In the genomic region with DNA sequence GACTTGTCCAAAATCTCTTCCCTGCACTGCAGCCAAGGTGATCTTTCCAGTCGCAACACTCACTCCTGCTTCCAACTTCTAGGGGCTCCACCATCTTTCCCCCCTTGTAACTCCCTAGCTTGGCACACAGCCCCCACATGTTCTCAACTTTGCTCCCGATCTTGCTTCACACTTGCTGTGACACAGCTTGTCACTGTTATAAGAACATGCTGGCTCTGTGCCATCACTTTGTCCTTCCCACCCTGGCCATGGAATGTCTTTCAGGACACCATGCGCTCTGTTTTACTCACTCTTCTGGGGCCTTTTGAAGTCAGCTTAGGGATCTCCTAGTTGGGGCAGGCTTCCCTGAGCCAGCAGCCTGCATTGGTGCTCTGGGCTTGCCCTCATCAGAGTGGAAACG, we compare ENCODE assay signal across 1 cellular context.
TF ChIP-seq lines count a peak whose summit lies in the region.

No MANE protein-coding gene starts in this region.

TF ChIP-seq in HepG2, 621 proteins besides CTCF, POLR2A, EP300 and RAD21:
- TF ChIP-seq MLLT10 (CRISPR knock-in tag; IDR thresholded peaks at IDR 0.05) = no peak
- TF ChIP-seq, protein P1, sequence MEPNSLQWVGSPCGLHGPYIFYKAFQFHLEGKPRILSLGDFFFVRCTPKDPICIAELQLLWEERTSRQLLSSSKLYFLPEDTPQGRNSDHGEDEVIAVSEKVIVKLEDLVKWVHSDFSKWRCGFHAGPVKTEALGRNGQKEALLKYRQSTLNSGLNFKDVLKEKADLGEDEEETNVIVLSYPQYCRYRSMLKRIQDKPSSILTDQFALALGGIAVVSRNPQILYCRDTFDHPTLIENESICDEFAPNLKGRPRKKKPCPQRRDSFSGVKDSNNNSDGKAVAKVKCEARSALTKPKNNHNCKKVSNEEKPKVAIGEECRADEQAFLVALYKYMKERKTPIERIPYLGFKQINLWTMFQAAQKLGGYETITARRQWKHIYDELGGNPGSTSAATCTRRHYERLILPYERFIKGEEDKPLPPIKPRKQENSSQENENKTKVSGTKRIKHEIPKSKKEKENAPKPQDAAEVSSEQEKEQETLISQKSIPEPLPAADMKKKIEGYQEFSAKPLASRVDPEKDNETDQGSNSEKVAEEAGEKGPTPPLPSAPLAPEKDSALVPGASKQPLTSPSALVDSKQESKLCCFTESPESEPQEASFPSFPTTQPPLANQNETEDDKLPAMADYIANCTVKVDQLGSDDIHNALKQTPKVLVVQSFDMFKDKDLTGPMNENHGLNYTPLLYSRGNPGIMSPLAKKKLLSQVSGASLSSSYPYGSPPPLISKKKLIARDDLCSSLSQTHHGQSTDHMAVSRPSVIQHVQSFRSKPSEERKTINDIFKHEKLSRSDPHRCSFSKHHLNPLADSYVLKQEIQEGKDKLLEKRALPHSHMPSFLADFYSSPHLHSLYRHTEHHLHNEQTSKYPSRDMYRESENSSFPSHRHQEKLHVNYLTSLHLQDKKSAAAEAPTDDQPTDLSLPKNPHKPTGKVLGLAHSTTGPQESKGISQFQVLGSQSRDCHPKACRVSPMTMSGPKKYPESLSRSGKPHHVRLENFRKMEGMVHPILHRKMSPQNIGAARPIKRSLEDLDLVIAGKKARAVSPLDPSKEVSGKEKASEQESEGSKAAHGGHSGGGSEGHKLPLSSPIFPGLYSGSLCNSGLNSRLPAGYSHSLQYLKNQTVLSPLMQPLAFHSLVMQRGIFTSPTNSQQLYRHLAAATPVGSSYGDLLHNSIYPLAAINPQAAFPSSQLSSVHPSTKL (CRISPR knock-in tag; IDR thresholded peaks at IDR 0.05) = 0 out of 2 replicates have a peak, but pooled peaks have one; percentile 13
- TF ChIP-seq NFE2 (CRISPR knock-in tag; IDR thresholded peaks at IDR 0.05) = no peak
- TF ChIP-seq ZNF121 (CRISPR knock-in tag; IDR thresholded peaks at IDR 0.05) = peak; percentile 77; the same call in 1 of the 2 replicates
- peak; percentile 10 for TF ChIP-seq TEAD3 (CRISPR knock-in tag; optimal IDR thresholded peaks at IDR 0.05; ENCODE audit: borderline replicate concordance)
- peak; percentile 31; the same call in 1 of the 2 replicates for TF ChIP-seq HNF4A (CRISPR knock-in tag; IDR thresholded peaks at IDR 0.05)
- TF ChIP-seq, protein P2, sequence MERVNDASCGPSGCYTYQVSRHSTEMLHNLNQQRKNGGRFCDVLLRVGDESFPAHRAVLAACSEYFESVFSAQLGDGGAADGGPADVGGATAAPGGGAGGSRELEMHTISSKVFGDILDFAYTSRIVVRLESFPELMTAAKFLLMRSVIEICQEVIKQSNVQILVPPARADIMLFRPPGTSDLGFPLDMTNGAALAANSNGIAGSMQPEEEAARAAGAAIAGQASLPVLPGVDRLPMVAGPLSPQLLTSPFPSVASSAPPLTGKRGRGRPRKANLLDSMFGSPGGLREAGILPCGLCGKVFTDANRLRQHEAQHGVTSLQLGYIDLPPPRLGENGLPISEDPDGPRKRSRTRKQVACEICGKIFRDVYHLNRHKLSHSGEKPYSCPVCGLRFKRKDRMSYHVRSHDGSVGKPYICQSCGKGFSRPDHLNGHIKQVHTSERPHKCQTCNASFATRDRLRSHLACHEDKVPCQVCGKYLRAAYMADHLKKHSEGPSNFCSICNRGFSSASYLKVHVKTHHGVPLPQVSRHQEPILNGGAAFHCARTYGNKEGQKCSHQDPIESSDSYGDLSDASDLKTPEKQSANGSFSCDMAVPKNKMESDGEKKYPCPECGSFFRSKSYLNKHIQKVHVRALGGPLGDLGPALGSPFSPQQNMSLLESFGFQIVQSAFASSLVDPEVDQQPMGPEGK (CRISPR knock-in tag; IDR thresholded peaks at IDR 0.05) = peak; percentile 22; the same call in 1 of the 2 replicates
- TF ChIP-seq, protein P3, sequence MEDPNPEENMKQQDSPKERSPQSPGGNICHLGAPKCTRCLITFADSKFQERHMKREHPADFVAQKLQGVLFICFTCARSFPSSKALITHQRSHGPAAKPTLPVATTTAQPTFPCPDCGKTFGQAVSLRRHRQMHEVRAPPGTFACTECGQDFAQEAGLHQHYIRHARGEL (CRISPR knock-in tag; IDR thresholded peaks at IDR 0.05) = 0 out of 2 replicates have a peak, but pooled peaks have one; percentile 33
- TF ChIP-seq ZFP37 (CRISPR knock-in tag; IDR thresholded peaks at IDR 0.05; ENCODE audit: borderline replicate concordance) = no peak
- TF ChIP-seq CEBPB (IDR thresholded peaks at IDR 0.05; ENCODE audit: borderline replicate concordance, low read depth, low read length) = peak; percentile 75; the same call in 1 of the 2 replicates
- TF ChIP-seq, protein P4, sequence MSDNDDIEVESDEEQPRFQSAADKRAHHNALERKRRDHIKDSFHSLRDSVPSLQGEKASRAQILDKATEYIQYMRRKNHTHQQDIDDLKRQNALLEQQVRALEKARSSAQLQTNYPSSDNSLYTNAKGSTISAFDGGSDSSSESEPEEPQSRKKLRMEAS (IDR thresholded peaks at IDR 0.05) = peak; percentile 45; the same call in 1 of the 2 replicates
TF ChIP-seq in HepG2: peak in this region for 8.
